Comparison of ENCODE assay signal across 10 cellular contexts in genomic region chr13:94968040-94968756, GRCh38.
DNase-seq lines count a peak whose midpoint lies in the region; ATAC-seq and TF ChIP-seq lines count a peak whose summit lies in the region.
"Had no signal": no experiment of that assay in that cellular context is flagged by ENCODE, and none has a peak within 500 bp of the region (broad histone marks: within the 10 kb centered on the region; RNA-seq: fewer than 3 reads in every experiment).

No MANE protein-coding gene starts in this region.

- no peaks in the 10 kb centered on the region for H3K9me3 Mint-ChIP-seq in naive thymus-derived CD8-positive, alpha-beta T cell

- H3K27ac ChIP-seq in KMS-11: no peak overlapping the region
- no peak overlapping the region for H3K27ac ChIP-seq in PC-9
- H3K27ac ChIP-seq: 22Rv1 had no signal

- H3K27ac Mint-ChIP-seq in naive thymus-derived CD8-positive, alpha-beta T cell: peak overlapping the region in 1 of 10 donors; percentile 65
- H3K27ac Mint-ChIP-seq: naive B cell had no signal

- H2AFZ ChIP-seq in KMS-11 (ENCODE audit: low read depth): peak overlapping the region; percentile 39; the same call in 1 of the 2 replicates
- no peak overlapping the region for H2AFZ ChIP-seq in PC-9

- H3K27me3 ChIP-seq in KMS-11 (ENCODE audit: insufficient read depth, low read depth) (no peaks in the 10 kb centered on the region), PC-9 (ENCODE audit: insufficient read depth, low read depth) (peaks cover 57% of the 10 kb centered on the region)

- no peaks in the 10 kb centered on the region for H3K9me2 ChIP-seq in PC-9 (ENCODE audit: insufficient read depth)

- H3K4me3 ChIP-seq in KMS-11 (IDR thresholded peaks at IDR 0.05; ENCODE audit: insufficient read depth, low read depth, low read length) (no peak overlapping the region), choroid plexus epithelial cell (ENCODE audit: low read depth, low read length) (peak overlapping the region; percentile 28), PC-9 (no peak overlapping the region)

- peak overlapping the region in 9 of 10 donors; percentile 12 to 78 (median 57) for H3K4me3 Mint-ChIP-seq in naive thymus-derived CD8-positive, alpha-beta T cell
- H3K4me3 Mint-ChIP-seq: naive B cell had no signal

- no peaks in the 10 kb centered on the region for H3K36me3 ChIP-seq in KMS-11 (ENCODE audit: insufficient read depth)
- no peaks in the 10 kb centered on the region for H3K36me3 ChIP-seq in PC-9 (ENCODE audit: low read depth)

- POLR2A ChIA-PET in naive thymus-derived CD8-positive, alpha-beta T cell (lab: Charles Lee): no interaction called here
- POLR2A ChIA-PET in PC-9 (lab: Charles Lee; ENCODE audit: unreplicated experiment): no interaction called here

- no peaks in the 10 kb centered on the region for H3K9me3 ChIP-seq in PC-9 (ENCODE audit: insufficient read depth, low read depth)

- H3K79me2 ChIP-seq in KMS-11 (ENCODE audit: insufficient read depth, low read depth) (no peaks in the 10 kb centered on the region), PC-9 (ENCODE audit: low read depth) (no peaks in the 10 kb centered on the region)

- no TSS peak for BruUV-seq in PC-9 (replicated peaks; lab: Mats Ljungman, UMichigan)

- H3K4me1 Mint-ChIP-seq in naive thymus-derived CD8-positive, alpha-beta T cell: peaks cover 2 to 11% (median 8%) of the 10 kb centered on the region in 4 donors

- H4K20me1 ChIP-seq in KMS-11 (ENCODE audit: insufficient read depth) (no peaks in the 10 kb centered on the region), PC-9 (ENCODE audit: insufficient read depth) (no peaks in the 10 kb centered on the region)

- H3K4me2 ChIP-seq in KMS-11 (no peak overlapping the region), PC-9 (no peak overlapping the region)

- peak; percentile 50 for DNase-seq in DMS 273 (lab: John Stamatoyannopoulos, UW; ENCODE audit: unreplicated experiment)
- DNase-seq in DMS 273 treated with DMSO at 0.1 percent for 48 hours (lab: John Stamatoyannopoulos, UW): no peak
- DNase-seq in choroid plexus epithelial cell (ENCODE audit: low read depth): no peak
- no peak for DNase-seq in naive thymus-derived CD8-positive, alpha-beta T cell
- DNase-seq in PC-9: no peak
- no peak for DNase-seq in NCI-H2081 (lab: John Stamatoyannopoulos, UW)
- DNase-seq: naive B cell had no signal

- H3F3A ChIP-seq in PC-9 (ENCODE audit: insufficient read depth, low read depth): no peaks in the 10 kb centered on the region

- no peak for TF ChIP-seq CTCF in KMS-11 (conservative IDR thresholded peaks at IDR 0.05; ENCODE audit: low read depth, low read length)
- no peak for TF ChIP-seq CTCF in choroid plexus epithelial cell (conservative IDR thresholded peaks at IDR 0.05; ENCODE audit: low read depth, low read length)
- no peak for TF ChIP-seq CTCF in PC-9 (conservative IDR thresholded peaks at IDR 0.05)

- peaks cover 0 to 3% (median 1%) of the 10 kb centered on the region in 3 donors for H3K36me3 Mint-ChIP-seq in naive thymus-derived CD8-positive, alpha-beta T cell
- H3K36me3 Mint-ChIP-seq: naive B cell had no signal

- intact Hi-C loops in PC-9 (cut with micrococcal nuclease; ENCODE audit: unreplicated experiment): no loop called here

- H3K4me1 ChIP-seq in KMS-11 (ENCODE audit: low read depth, poor library complexity, severe bottlenecking) (no peaks in the 10 kb centered on the region), PC-9 (replicated peaks; ENCODE audit: insufficient read depth) (no peaks in the 10 kb centered on the region)

- CTCF ChIA-PET in PC-9 (lab: Charles Lee): no interaction called here

- no peak overlapping the region; the same call in 1 of the 2 replicates for H3K9ac ChIP-seq in KMS-11

- ATAC-seq in naive thymus-derived CD8-positive, alpha-beta T cell: peak in 1 of 2 donors; percentile 39
- ATAC-seq in HG03025 (IDR thresholded peaks at IDR 0.05; ENCODE audit: low FRiP score, unreplicated experiment): no peak

- H3K27me3 Mint-ChIP-seq in naive thymus-derived CD8-positive, alpha-beta T cell: peaks cover 25 to 65% (median 43%) of the 10 kb centered on the region in 5 donors
